37 cellular contexts compared by ENCODE assay signal in genomic region chr17:18119938-18120337, GRCh38. TPM values are rescaled to one million over a fixed set of nuclear protein-coding genes. Genes with fewer than 3 reads are reported as not detected.
"Had no signal": no experiment of that assay in that cellular context is flagged by ENCODE, and none has a peak within 500 bp of the region (broad histone marks: within the 10 kb centered on the region; RNA-seq: fewer than 3 reads in every experiment).

No MANE protein-coding gene starts in this region.

- H3K27ac ChIP-seq: KMS-11 had no signal

- H3K27me3 ChIP-seq: MG63 had no signal

- DNase-seq: Karpas-422, Kasumi-1, KG1, MG63, MM.1S, MV-4-11, NCI-H1048, NCI-H1092, NCI-H1092 treated with DMSO at 0.1 percent for 48 hours, NCI-H1105, NCI-H1105 treated with DMSO at 0.1 percent for 48 hours, NCI-H1417, NCI-H1417 treated with DMSO at 0.1 percent for 48 hours, NCI-H1436, NCI-H1436 treated with DMSO at 0.1 percent for 48 hours, NCI-H146, NCI-H1694, NCI-H1694 treated with DMSO at 0.1 percent for 48 hours, NCI-H187, NCI-H187 treated with DMSO at 0.1 percent for 48 hours, NCI-H1930, NCI-H2029, NCI-H2029 treated with DMSO at 0.1 percent for 48 hours, NCI-H2081, NCI-H2081 treated with DMSO at 0.1 percent for 48 hours, NCI-H2107, NCI-H2171, NCI-H2171 treated with DMSO at 0.1 percent for 48 hours, NCI-H2227 treated with DMSO at 0.1 percent for 48 hours, NCI-H226, NCI-H345, NCI-H446, NCI-H446 treated with DMSO at 0.1 percent for 48 hours, NCI-H510A had no signal

- H3K36me3 ChIP-seq: MG63 had no signal

- H3K4me2 ChIP-seq: KMS-11 had no signal

- H3K9ac ChIP-seq: KMS-11 had no signal

- H3K4me3 ChIP-seq: MG63 had no signal

- H3K9me3 ChIP-seq: MG63 had no signal

RNA-seq across cellular contexts. Expression of gene MYO15A, which starts 11.4 kb away (rescaled TPM):
- total RNA-seq: LHCN-M2, M059J had no signal
